ENCODE assay signal across 8 cellular contexts in genomic region chr18:9792565-9793226, GRCh38.
DNase-seq lines count a peak whose midpoint lies in the region; ATAC-seq and TF ChIP-seq lines count a peak whose summit lies in the region.

No MANE protein-coding gene starts in this region.

- H3K9me3 ChIP-seq in H9 (ENCODE audit: control insufficient read depth, low read depth, low read length) = no peaks in the 10 kb centered on the region
- H3K9me3 ChIP-seq in lower lobe of right lung = no peaks in the 10 kb centered on the region

- DNase-seq in AML-193 (lab: John Stamatoyannopoulos, UW) = peak; percentile 52 to 56
- peak; percentile 77 for DNase-seq in H9
- peak; percentile 46 for DNase-seq in activated CD8-positive, alpha-beta memory T cell treated with anti-CD3 and anti-CD28 coated beads, Interleukin-2, amount 10 ng/mL, durations not matched to agents 7 days and 5 days
- DNase-seq in lower lobe of right lung = no peak
- DNase-seq in NCI-H2171 (lab: John Stamatoyannopoulos, UW) = no peak
- no peak for DNase-seq in pons (ENCODE audit: low spot score)

- H3K18ac ChIP-seq in H9 (ENCODE audit: insufficient read length, low read depth, low read length) = no peak overlapping the region

- H3K4me2 ChIP-seq in H9 (ENCODE audit: insufficient read depth, insufficient read length, low read length) = no peak overlapping the region

- no peak overlapping the region for H4K91ac ChIP-seq in H9 (ENCODE audit: insufficient read length, low read depth, low read length)

- no peak overlapping the region for H3K27ac Mint-ChIP-seq in H9
- H3K27ac Mint-ChIP-seq in activated CD8-positive, alpha-beta memory T cell treated with anti-CD3 and anti-CD28 coated beads, Interleukin-2, amount 10 ng/mL, durations not matched to agents 7 days and 5 days = no peak overlapping the region

- no peaks in the 10 kb centered on the region for H3K27me3 Mint-ChIP-seq in H9 (ENCODE audit: low read depth)
- H3K27me3 Mint-ChIP-seq in activated CD8-positive, alpha-beta memory T cell treated with anti-CD3 and anti-CD28 coated beads, Interleukin-2, amount 10 ng/mL, durations not matched to agents 7 days and 5 days = peaks cover 32% of the 10 kb centered on the region

- no peak overlapping the region for H3K4ac ChIP-seq in H9 (ENCODE audit: low read depth, low read length)

- ATAC-seq in activated CD8-positive, alpha-beta memory T cell treated with anti-CD3 and anti-CD28 coated beads, Interleukin-2, amount 10 ng/mL, durations not matched to agents 7 days and 5 days = peak; percentile 23
- ATAC-seq in lower lobe of right lung (peak; percentile 57 to 69), HG02884 (IDR thresholded peaks at IDR 0.05; ENCODE audit: unreplicated experiment) (no peak), GM21576 (IDR thresholded peaks at IDR 0.05; ENCODE audit: unreplicated experiment) (no peak)

- H3K4me3 Mint-ChIP-seq in H9 = no peak overlapping the region
- H3K4me3 Mint-ChIP-seq in activated CD8-positive, alpha-beta memory T cell treated with anti-CD3 and anti-CD28 coated beads, Interleukin-2, amount 10 ng/mL, durations not matched to agents 7 days and 5 days = no peak overlapping the region

- no peaks in the 10 kb centered on the region for H3K79me1 ChIP-seq in H9 (ENCODE audit: insufficient read depth, low read depth, low read length, poor library complexity, severe bottlenecking)

- H3K36me3 Mint-ChIP-seq in H9 (ENCODE audit: insufficient read depth in 1 of 3, low read depth in 3 of 3) = peaks cover 0 to 7% (median 7%) of the 10 kb centered on the region in 3 experiments; a peak in 5 of 7 replicates
- H3K36me3 Mint-ChIP-seq in activated CD8-positive, alpha-beta memory T cell treated with anti-CD3 and anti-CD28 coated beads, Interleukin-2, amount 10 ng/mL, durations not matched to agents 7 days and 5 days = no peaks in the 10 kb centered on the region

- no peak overlapping the region for H3K56ac ChIP-seq in H9 (ENCODE audit: insufficient read length, low read depth, low read length)

- intact Hi-C loops in lower lobe of right lung (cut with DNase I) = no loop called here

- H3K79me2 ChIP-seq in H9 (ENCODE audit: insufficient read depth, low read length) = no peaks in the 10 kb centered on the region

- H3K9ac ChIP-seq in H9 (ENCODE audit: extremely low read depth, insufficient read length, low read length) = no peak overlapping the region

- no peak overlapping the region for H2AFZ ChIP-seq in H9 (ENCODE audit: low read length)

- no peaks in the 10 kb centered on the region for H3K36me3 ChIP-seq in lower lobe of right lung

- H2AK5ac ChIP-seq in H9 (ENCODE audit: insufficient read length, low read length) = no peak overlapping the region

- no peak overlapping the region for H2BK5ac ChIP-seq in H9 (ENCODE audit: insufficient read length, low read length)

- no peak overlapping the region for H3K14ac ChIP-seq in H9 (ENCODE audit: insufficient read depth, low read length)

- H3K9me3 Mint-ChIP-seq in H9 = no peaks in the 10 kb centered on the region
- H3K9me3 Mint-ChIP-seq in activated CD8-positive, alpha-beta memory T cell treated with anti-CD3 and anti-CD28 coated beads, Interleukin-2, amount 10 ng/mL, durations not matched to agents 7 days and 5 days (ENCODE audit: low read depth) = no peaks in the 10 kb centered on the region

- CTCF ChIA-PET in activated CD8-positive, alpha-beta memory T cell treated with anti-CD3 and anti-CD28 coated beads, Interleukin-2, amount 10 ng/mL, durations not matched to agents 7 days and 5 days (lab: Charles Lee) = no interaction called here

- no peak overlapping the region for H3T11ph ChIP-seq in H9 (ENCODE audit: low read length)

- TF ChIP-seq CTCF in H9 (conservative IDR thresholded peaks at IDR 0.05) (peak; percentile 94), lower lobe of right lung (IDR thresholded peaks at IDR 0.05) (peak; percentile 39)

- H4K8ac ChIP-seq in H9 (replicated peaks; ENCODE audit: insufficient read length, low read depth, low read length) = no peak overlapping the region

- peaks cover 0 to 6% of the 10 kb centered on the region in 2 experiments; a peak in 2 of 4 replicates for H3K4me1 Mint-ChIP-seq in H9
- no peaks in the 10 kb centered on the region for H3K4me1 Mint-ChIP-seq in activated CD8-positive, alpha-beta memory T cell treated with anti-CD3 and anti-CD28 coated beads, Interleukin-2, amount 10 ng/mL, durations not matched to agents 7 days and 5 days

- 0 out of 2 replicates have a peak, but pooled peaks cover 3% of the 10 kb centered on the region for H3K4me1 ChIP-seq in H9 (ENCODE audit: insufficient read depth, low read length)
- no peaks in the 10 kb centered on the region for H3K4me1 ChIP-seq in lower lobe of right lung

- H3K27me3 ChIP-seq in H9 (ENCODE audit: insufficient read depth, low read length) (no peaks in the 10 kb centered on the region; the same call in 1 of the 2 replicates), lower lobe of right lung (ENCODE audit: low read depth) (no peaks in the 10 kb centered on the region)

- H4K5ac ChIP-seq in H9 (ENCODE audit: insufficient read length, low read depth, low read length) = no peak overlapping the region

- H3K27ac ChIP-seq in H9 (ENCODE audit: insufficient read length, low read depth, low read length) (no peak overlapping the region), lower lobe of right lung (no peak overlapping the region)

- no peaks in the 10 kb centered on the region for H4K20me1 ChIP-seq in H9 (ENCODE audit: control insufficient read depth, insufficient read depth, insufficient read length)

- no peak overlapping the region for H2BK12ac ChIP-seq in H9 (ENCODE audit: insufficient read length, low read depth, low read length)

- no peak overlapping the region for H2BK120ac ChIP-seq in H9 (ENCODE audit: low read depth, low read length, poor library complexity, severe bottlenecking)

- no peaks in the 10 kb centered on the region for H3K23me2 ChIP-seq in H9 (ENCODE audit: insufficient read length, low read depth, low read length, poor library complexity, severe bottlenecking)

- no peak overlapping the region for H3K23ac ChIP-seq in H9 (ENCODE audit: insufficient read length, low read depth, low read length)

- no peak overlapping the region for H3K4me3 ChIP-seq in lower lobe of right lung

- H2BK20ac ChIP-seq in H9 (ENCODE audit: low read depth, low read length, poor library complexity, severe bottlenecking) = no peak overlapping the region

- no CpG with 5 or more reads among the region's 3 CpGs for WGBS in H9 (ENCODE audit: extremely low coverage, insufficient read length, low lambda C conversion rate)

- no peak overlapping the region for H2BK15ac ChIP-seq in H9 (ENCODE audit: low read depth, low read length)

Comparison
In these comparisons a context has a peak if more than half of its experiments do, and no peak if none do; other contexts are left out.
1. DNase-seq: peak in AML-193 (2 of 2), H9 (single experiment) and activated CD8-positive, alpha-beta memory T cell treated with anti-CD3 and anti-CD28 coated beads, Interleukin-2, amount 10 ng/mL, durations not matched to agents 7 days and 5 days (single experiment); none in lower lobe of right lung (single experiment), NCI-H2171 (single experiment) and pons (single experiment).
2. ATAC-seq: peak in activated CD8-positive, alpha-beta memory T cell treated with anti-CD3 and anti-CD28 coated beads, Interleukin-2, amount 10 ng/mL, durations not matched to agents 7 days and 5 days (single experiment) and lower lobe of right lung (2 of 2); none in HG02884 (single experiment) and GM21576 (single experiment).